ENCODE assay signal across 1 cellular context in the genomic region with DNA sequence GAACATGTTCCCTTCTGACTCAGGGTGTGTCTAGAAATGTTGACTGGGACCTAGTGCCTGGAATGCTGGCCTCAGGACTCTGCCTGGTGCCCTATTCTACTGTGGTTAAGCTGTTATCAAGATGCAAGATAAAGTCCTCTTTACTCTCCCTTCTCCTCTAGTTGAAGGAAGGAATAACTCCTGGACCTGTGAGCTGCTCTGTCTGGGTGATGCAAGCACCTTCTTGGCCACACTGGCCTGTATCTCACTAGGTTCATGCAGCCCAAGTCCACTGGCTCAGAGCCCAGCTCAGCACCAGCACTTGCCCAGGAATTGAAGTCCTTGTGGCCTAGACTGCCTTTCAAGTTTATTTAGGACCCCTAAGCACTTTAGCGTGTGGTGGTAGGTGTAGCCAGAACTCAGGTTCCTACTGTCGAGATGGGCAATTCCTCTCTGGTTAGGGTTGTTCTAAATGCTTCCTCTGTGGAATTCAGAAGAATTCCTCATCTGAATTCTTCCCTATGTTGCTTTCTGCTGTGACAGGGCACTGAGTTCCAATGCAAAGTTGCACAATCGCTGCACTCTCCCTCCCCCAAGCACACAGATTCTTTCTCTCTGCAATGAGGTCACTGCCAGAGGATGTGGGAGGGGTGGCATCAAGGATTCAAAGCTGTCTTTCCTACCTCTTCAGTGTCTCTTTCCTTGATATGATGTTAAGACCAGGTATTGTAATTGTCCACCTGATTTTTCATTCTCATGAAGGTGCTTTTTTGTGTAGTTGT.
TF ChIP-seq lines count a peak whose summit lies in the region.

No MANE protein-coding gene starts in this region.

TF ChIP-seq in GM23338, 12 proteins besides CTCF, POLR2A, EP300 and RAD21 (continued from another document):
- TF ChIP-seq ZNF462 (CRISPR knock-in tag; IDR thresholded peaks at IDR 0.05) (no peak), POLR2AphosphoS5 (IDR thresholded peaks at IDR 0.05; ENCODE audit: low read depth) (no peak), EZH2phosphoT487 (IDR thresholded peaks at IDR 0.05; ENCODE audit: unreplicated experiment) (no peak), ZNF331 (CRISPR knock-in tag; IDR thresholded peaks at IDR 0.05; ENCODE audit: low read depth) (no peak), STAT1 (IDR thresholded peaks at IDR 0.05; ENCODE audit: unreplicated experiment) (no peak), EZH2 (IDR thresholded peaks at IDR 0.05; ENCODE audit: low read depth, unreplicated experiment) (no peak)
- TF ChIP-seq, protein P1, sequence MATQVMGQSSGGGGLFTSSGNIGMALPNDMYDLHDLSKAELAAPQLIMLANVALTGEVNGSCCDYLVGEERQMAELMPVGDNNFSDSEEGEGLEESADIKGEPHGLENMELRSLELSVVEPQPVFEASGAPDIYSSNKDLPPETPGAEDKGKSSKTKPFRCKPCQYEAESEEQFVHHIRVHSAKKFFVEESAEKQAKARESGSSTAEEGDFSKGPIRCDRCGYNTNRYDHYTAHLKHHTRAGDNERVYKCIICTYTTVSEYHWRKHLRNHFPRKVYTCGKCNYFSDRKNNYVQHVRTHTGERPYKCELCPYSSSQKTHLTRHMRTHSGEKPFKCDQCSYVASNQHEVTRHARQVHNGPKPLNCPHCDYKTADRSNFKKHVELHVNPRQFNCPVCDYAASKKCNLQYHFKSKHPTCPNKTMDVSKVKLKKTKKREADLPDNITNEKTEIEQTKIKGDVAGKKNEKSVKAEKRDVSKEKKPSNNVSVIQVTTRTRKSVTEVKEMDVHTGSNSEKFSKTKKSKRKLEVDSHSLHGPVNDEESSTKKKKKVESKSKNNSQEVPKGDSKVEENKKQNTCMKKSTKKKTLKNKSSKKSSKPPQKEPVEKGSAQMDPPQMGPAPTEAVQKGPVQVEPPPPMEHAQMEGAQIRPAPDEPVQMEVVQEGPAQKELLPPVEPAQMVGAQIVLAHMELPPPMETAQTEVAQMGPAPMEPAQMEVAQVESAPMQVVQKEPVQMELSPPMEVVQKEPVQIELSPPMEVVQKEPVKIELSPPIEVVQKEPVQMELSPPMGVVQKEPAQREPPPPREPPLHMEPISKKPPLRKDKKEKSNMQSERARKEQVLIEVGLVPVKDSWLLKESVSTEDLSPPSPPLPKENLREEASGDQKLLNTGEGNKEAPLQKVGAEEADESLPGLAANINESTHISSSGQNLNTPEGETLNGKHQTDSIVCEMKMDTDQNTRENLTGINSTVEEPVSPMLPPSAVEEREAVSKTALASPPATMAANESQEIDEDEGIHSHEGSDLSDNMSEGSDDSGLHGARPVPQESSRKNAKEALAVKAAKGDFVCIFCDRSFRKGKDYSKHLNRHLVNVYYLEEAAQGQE (IDR thresholded peaks at IDR 0.05; ENCODE audit: unreplicated experiment): no peak
